ENCODE assay signal across 17 cellular contexts in the genomic region with DNA sequence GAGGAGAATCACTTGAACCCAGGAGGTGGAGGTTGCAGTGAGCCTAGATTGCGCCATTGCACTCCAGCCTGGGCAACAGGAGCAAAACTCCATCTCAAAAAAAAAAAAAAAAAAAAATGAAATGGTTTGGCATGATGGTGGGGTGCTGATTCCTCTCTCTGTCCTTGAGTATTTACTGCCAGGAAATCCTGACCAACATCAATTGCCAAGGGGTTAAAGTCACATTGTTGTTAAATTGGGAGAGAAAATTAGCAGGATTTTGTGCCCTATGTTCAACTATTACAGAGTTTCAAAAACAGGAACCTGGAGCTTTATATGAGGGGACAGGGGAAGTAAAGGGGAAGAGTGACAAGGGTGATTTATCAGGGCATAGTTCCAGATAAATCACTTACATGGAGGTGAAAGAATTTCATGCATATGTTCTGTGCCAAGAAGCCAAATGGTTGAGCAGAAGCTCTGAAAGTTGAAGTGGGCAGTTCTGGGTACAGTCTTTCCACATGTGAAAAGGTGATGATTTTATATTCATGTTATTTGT.
A peak's percentile ranks its signal among the peaks of the same experiment; 100 is the strongest.
DNase-seq lines count a peak whose midpoint lies in the region; ATAC-seq, FAIRE-seq and TF ChIP-seq lines count a peak whose summit lies in the region.
"Had no signal": no experiment of that assay in that cellular context is flagged by ENCODE, and none has a peak within 500 bp of the region (broad histone marks: within the 10 kb centered on the region; RNA-seq: fewer than 3 reads in every experiment).

No MANE protein-coding gene starts in this region.

- H4K20me1 ChIP-seq in K562 (replicated peaks; ENCODE audit: control insufficient read depth, insufficient read depth, low read length) = no peaks in the 10 kb centered on the region

- no TSS peak for BruUV-seq in K562 (replicated peaks; lab: Mats Ljungman, UMichigan)

- no peak overlapping the region for H3K4me3 ChIP-seq in K562
- no peak overlapping the region for H3K4me3 ChIP-seq in spleen
- H3K4me3 ChIP-seq in gastrocnemius medialis = no peak overlapping the region
- H3K4me3 ChIP-seq: GM23338 had no signal

- no peak overlapping the region for H3K4me2 ChIP-seq in K562 (ENCODE audit: insufficient read depth, low read length)
- H3K4me2 ChIP-seq: GM23338 had no signal

- H3K27ac ChIP-seq in K562 (ENCODE audit: extremely low read depth, low read depth, low read length) = no peak overlapping the region
- H3K27ac ChIP-seq in spleen = peak overlapping the region in 6 of 8 donors; percentile 9 to 59 (median 34)
- no peak overlapping the region for H3K27ac ChIP-seq in gastrocnemius medialis

- TF ChIP-seq CTCF in K562 (IDR thresholded peaks at IDR 0.05 in 2 of 3, conservative IDR thresholded peaks at IDR 0.05 in 1 of 3; ENCODE audit: insufficient read depth in 2 of 3, low read depth in 1 of 3, low read length in 3 of 3) = no peak
- TF ChIP-seq CTCF in spleen (IDR thresholded peaks at IDR 0.05 in 8 of 11, conservative IDR thresholded peaks at IDR 0.05 in 3 of 11) = no peak
- TF ChIP-seq CTCF in gastrocnemius medialis (IDR thresholded peaks at IDR 0.05 in 4 of 5, conservative IDR thresholded peaks at IDR 0.05 in 1 of 5) = no peak

- H2AFZ ChIP-seq in K562 (ENCODE audit: low read depth, low read length) = no peak overlapping the region
- H2AFZ ChIP-seq: GM23338 had no signal

- TF ChIP-seq POLR2A in K562 (conservative IDR thresholded peaks at IDR 0.05) (no peak), spleen (IDR thresholded peaks at IDR 0.05) (no peak), gastrocnemius medialis (IDR thresholded peaks at IDR 0.05) (no peak)

- no peak overlapping the region for H3K9ac ChIP-seq in K562 (ENCODE audit: insufficient read depth in 1 of 2, low read depth in 2 of 2, low read length in 2 of 2)

- no peak for TF ChIP-seq EP300 in K562 (IDR thresholded peaks at IDR 0.05; ENCODE audit: low read length)

- ATAC-seq in K562 = no peak
- no peak for ATAC-seq in gastrocnemius medialis
- ATAC-seq in GM21390 (IDR thresholded peaks at IDR 0.05; ENCODE audit: unreplicated experiment) = no peak
- ATAC-seq: CD8-positive, alpha-beta T cell; GM23338; PC-3; SK-N-SH treated with all-trans-retinoic acid at 6 μM for 48 hours had no signal

- H3K9me3 ChIP-seq in K562 (replicated peaks; ENCODE audit: control insufficient read depth, insufficient read depth, low read depth, low read length) (no peaks in the 10 kb centered on the region), spleen (no peaks in the 10 kb centered on the region), gastrocnemius medialis (no peaks in the 10 kb centered on the region)

- no peaks in the 10 kb centered on the region for H3K9me1 ChIP-seq in K562 (ENCODE audit: control insufficient read depth, insufficient read depth, low read length)

- FAIRE-seq in K562 (lab: Jason Lieb, UNC) = no peak

- no peaks in the 10 kb centered on the region for H3K79me2 ChIP-seq in K562 (ENCODE audit: control insufficient read depth, insufficient read depth, low read length)

- no peaks in the 10 kb centered on the region; a peak in 1 of 5 replicates for H3K4me1 ChIP-seq in K562 (replicated peaks in 1 of 2; ENCODE audit: control insufficient read depth in 2 of 2, insufficient read depth in 2 of 2, low read length in 2 of 2)
- H3K4me1 ChIP-seq in spleen = peaks cover 0 to 20% (median 0%) of the 10 kb centered on the region in 6 donors
- no peaks in the 10 kb centered on the region for H3K4me1 ChIP-seq in gastrocnemius medialis

- no CpG with 5 or more reads among the region's 1 CpG for WGBS in K562 (ENCODE audit: insufficient coverage, low coverage, missing lambda C conversion rate)
- 54 to 81% (median 64%) methylated on average over 1 of the region's 1 CpG for WGBS in spleen, 5 donors

- TF ChIP-seq RAD21 in K562 (CRISPR knock-in tag; conservative IDR thresholded peaks at IDR 0.05 in 1 of 2, IDR thresholded peaks at IDR 0.05 in 1 of 2) = no peak

- peaks cover 4 to 14% of the 10 kb centered on the region in 2 experiments; a peak in 3 of 5 replicates for H3K27me3 ChIP-seq in K562 (ENCODE audit: control insufficient read depth in 2 of 2, insufficient read depth in 2 of 2, low read length in 2 of 2)
- H3K27me3 ChIP-seq in spleen (replicated peaks in 1 of 7) = no peaks in the 10 kb centered on the region
- no peaks in the 10 kb centered on the region for H3K27me3 ChIP-seq in gastrocnemius medialis

- CTCF ChIA-PET in K562 (lab: Yijun Ruan, JAX; ENCODE audit: low intra/inter-chr PET ratio) = no interaction called here

- in situ Hi-C loops in K562 (cut with MboI) (no loop called here), gastrocnemius medialis (cut with MboI; ENCODE audit: low sequenced_read_pairs in 4 of 4) (no loop called here)

- intact Hi-C loops in K562 (cut with micrococcal nuclease) = no loop called here
- intact Hi-C loops in spleen (cut with DNase I; ENCODE audit: low total_unique reads) = no loop called here
- intact Hi-C loops in gastrocnemius medialis (cut with DNase I; ENCODE audit: low total_unique reads) = no loop called here

- DNase-seq in Kasumi-1 (lab: John Stamatoyannopoulos, UW) = peak; percentile 8 to 24
- peak; percentile 91 for DNase-seq in NOMO-1 treated with DMSO at 0.1 percent for 48 hours (lab: John Stamatoyannopoulos, UW; ENCODE audit: unreplicated experiment)
- DNase-seq in K562 (ENCODE audit: extremely low read depth in 1 of 4, low spot score in 3 of 4) = no peak
- no peak for DNase-seq in spleen
- no peak for DNase-seq in midbrain (lab: John Stamatoyannopoulos, UW)
- DNase-seq in gastrocnemius medialis = no peak
- DNase-seq: ACHN; CD8-positive, alpha-beta T cell; DND-41; GDM1; NCI-H1930; NCI-H2171; NCI-H510A; PC-3 had no signal

- H3K36me3 ChIP-seq in K562 (ENCODE audit: control insufficient read depth, insufficient read depth, low read length) = no peaks in the 10 kb centered on the region
- H3K36me3 ChIP-seq in spleen = no peaks in the 10 kb centered on the region
- H3K36me3 ChIP-seq in gastrocnemius medialis = no peaks in the 10 kb centered on the region

- POLR2A ChIA-PET in K562 (lab: Yijun Ruan, JAX) = no interaction called here

TF ChIP-seq in K562, 482 proteins besides CTCF, POLR2A, EP300 and RAD21:
- no peak for TF ChIP-seq MCM7 (IDR thresholded peaks at IDR 0.05)
- TF ChIP-seq, protein P1, sequence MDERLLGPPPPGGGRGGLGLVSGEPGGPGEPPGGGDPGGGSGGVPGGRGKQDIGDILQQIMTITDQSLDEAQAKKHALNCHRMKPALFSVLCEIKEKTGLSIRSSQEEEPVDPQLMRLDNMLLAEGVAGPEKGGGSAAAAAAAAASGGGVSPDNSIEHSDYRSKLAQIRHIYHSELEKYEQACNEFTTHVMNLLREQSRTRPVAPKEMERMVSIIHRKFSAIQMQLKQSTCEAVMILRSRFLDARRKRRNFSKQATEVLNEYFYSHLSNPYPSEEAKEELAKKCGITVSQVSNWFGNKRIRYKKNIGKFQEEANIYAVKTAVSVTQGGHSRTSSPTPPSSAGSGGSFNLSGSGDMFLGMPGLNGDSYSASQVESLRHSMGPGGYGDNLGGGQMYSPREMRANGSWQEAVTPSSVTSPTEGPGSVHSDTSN (CRISPR knock-in tag; IDR thresholded peaks at IDR 0.05; ENCODE audit: low read depth) = no peak
- TF ChIP-seq, protein P1 (tag; conservative IDR thresholded peaks at IDR 0.05; ENCODE audit: low read depth) = peak; percentile 66
TF ChIP-seq in K562: peak in this region for 1.

Comparison
In these comparisons a context has a peak if more than half of its experiments do, and no peak if none do; other contexts are left out.
1. DNase-seq: peak in Kasumi-1 (2 of 2) and NOMO-1 treated with DMSO at 0.1 percent for 48 hours (single experiment); none in K562 (0 of 4), spleen (single experiment), midbrain (single experiment) and gastrocnemius medialis (0 of 2).
2. H3K27ac ChIP-seq: peak in spleen (6 of 8); none in K562 (single experiment) and gastrocnemius medialis (0 of 4).